Comparison of ENCODE assay signal across 10 cellular contexts in genomic region chr19:16285769-16286564, GRCh38. TPM values are rescaled to one million over a fixed set of nuclear protein-coding genes. Genes with fewer than 3 reads are reported as not detected.
A peak's percentile ranks its signal among the peaks of the same experiment; 100 is the strongest.
DNase-seq lines count a peak whose midpoint lies in the region; ATAC-seq, FAIRE-seq and TF ChIP-seq lines count a peak whose summit lies in the region.
"Had no signal": no experiment of that assay in that cellular context is flagged by ENCODE, and none has a peak within 500 bp of the region (broad histone marks: within the 10 kb centered on the region; RNA-seq: fewer than 3 reads in every experiment).

No MANE protein-coding gene starts in this region.

- peaks cover 37 to 52% (median 50%) of the 10 kb centered on the region in 3 donors for H3K4me1 Mint-ChIP-seq in T-cell

- no peak overlapping the region for H3K9ac ChIP-seq in skeletal muscle satellite cell (ENCODE audit: low read depth, low read length)

- ATAC-seq in T-cell (replicated peaks in 1 of 4) (peak in 1 of 4 experiments; percentile 66), right cardiac atrium (peak in 1 of 2 donors; percentile 1), HG03378 (IDR thresholded peaks at IDR 0.05; ENCODE audit: unreplicated experiment) (no peak), GM18520 (IDR thresholded peaks at IDR 0.05; ENCODE audit: unreplicated experiment) (no peak)
- ATAC-seq: esophagus mucosa had no signal

- no peaks in the 10 kb centered on the region for H3K9me3 Mint-ChIP-seq in T-cell

- TF ChIP-seq CTCF in D721Med (IDR thresholded peaks at IDR 0.05; ENCODE audit: insufficient read depth, missing control alignments) = no peak

- POLR2A ChIA-PET in T-cell (lab: Charles Lee) = interaction anchor here in 1 of 2 donors (0.6 to 0.7 kb wide), 2 partner anchors 45 to 97 kb away, joined by 3 to 5 read pairs; no protein-coding TSS in a partner anchor

- intact Hi-C loops in right cardiac atrium (cut with DNase I) = loop anchor here in 2 of 4 donors (5.0 kb wide), 1 partner anchor 36 kb away; the partner anchor contains the start of gene KLF2 (in 2 of the 2)

- H3K27ac Mint-ChIP-seq in T-cell = no peak overlapping the region

- peak; percentile 25 for DNase-seq in MV-4-11 (lab: John Stamatoyannopoulos, UW)
- DNase-seq in T-cell = peak in 4 of 34 experiments; percentile 3 to 23 (median 15)
- peak; percentile 50 to 79 (median 78) for DNase-seq in right cardiac atrium
- no peak for DNase-seq in D721Med (ENCODE audit: insufficient read length, low spot score)
- no peak for DNase-seq in stimulated activated CD4-positive, alpha-beta T cell treated with anti-CD3 and anti-CD28 coated beads, Interleukin-4, amount 100 ng/mL, for 24 hours

- no peaks in the 10 kb centered on the region for H3K27me3 ChIP-seq in right cardiac atrium (ENCODE audit: control insufficient read depth, insufficient read depth)
- peaks cover 26% of the 10 kb centered on the region for H3K27me3 ChIP-seq in skeletal muscle satellite cell (ENCODE audit: control insufficient read depth, insufficient read depth, low read length)

- H3K4me2 ChIP-seq in skeletal muscle satellite cell (ENCODE audit: low read length) = peak overlapping the region; percentile 37

- H3K4me3 ChIP-seq in right cardiac atrium (ENCODE audit: low read length) (no peak overlapping the region), skeletal muscle satellite cell (ENCODE audit: low read length) (no peak overlapping the region)

- H3K4me1 ChIP-seq in right cardiac atrium (ENCODE audit: control insufficient read depth, insufficient read depth, low read length) (peaks cover 5% of the 10 kb centered on the region), skeletal muscle satellite cell (ENCODE audit: control insufficient read depth, insufficient read depth, low read length) (peaks cover 13% of the 10 kb centered on the region)

- peak overlapping the region in 2 of 3 donors; percentile 2 to 46 for H3K4me3 Mint-ChIP-seq in T-cell

- no peaks in the 10 kb centered on the region for H3K36me3 ChIP-seq in skeletal muscle satellite cell (ENCODE audit: insufficient read depth, low read length)

- no peaks in the 10 kb centered on the region for H3K36me3 Mint-ChIP-seq in T-cell

- peak overlapping the region; percentile 89 for H3K27ac ChIP-seq in right cardiac atrium (ENCODE audit: low read length)

- WGBS in right cardiac atrium = 25% methylated on average over 24 of the region's 24 CpGs

- H3K9me3 ChIP-seq in right cardiac atrium (ENCODE audit: control insufficient read depth, low read length) (no peaks in the 10 kb centered on the region), skeletal muscle satellite cell (replicated peaks; ENCODE audit: low read length) (no peaks in the 10 kb centered on the region)

- CTCF ChIA-PET in T-cell (lab: Charles Lee) = no interaction called here

- H3K27me3 Mint-ChIP-seq in T-cell = peaks cover 5% of the 10 kb centered on the region in 2 donors

- FAIRE-seq in D721Med (lab: Jason Lieb, UNC) = no peak
- FAIRE-seq: TTC549 had no signal

RNA-seq across cellular contexts. Expression of gene KLF2, which starts 38.7 kb away (rescaled TPM):
- total RNA-seq in T-cell (100 to 1,000 TPM; 612 to 721 (median 621) TPM), right cardiac atrium (10 to 100 TPM; 53.3 to 73.5 (median 68.1) TPM)
- 30.9 TPM for polyA plus RNA-seq in right cardiac atrium
- 0.25 and 2.0 TPM in 2 replicates for total RNA-seq in skeletal muscle satellite cell (2012; rRNA removed)

Comparison
In these comparisons a context has a peak if more than half of its experiments do, and no peak if none do; other contexts are left out.
1. DNase-seq: peak in MV-4-11 (single experiment) and right cardiac atrium (3 of 3); none in D721Med (single experiment) and stimulated activated CD4-positive, alpha-beta T cell treated with anti-CD3 and anti-CD28 coated beads, Interleukin-4, amount 100 ng/mL, for 24 hours (single experiment).
2. RNA of gene KLF2, which starts 38.7 kb away (total RNA-seq): 612 to 721 TPM in T-cell; 53.3 to 73.5 TPM in right cardiac atrium; every median in the first group is over 4 times any median in the second.